ENCODE assay signal across 8 cellular contexts in genomic region chr2:201182650-201183372, GRCh38. TPM values are rescaled to one million over a fixed set of nuclear protein-coding genes. Genes with fewer than 3 reads are reported as not detected.
DNase-seq lines count a peak whose midpoint lies in the region; ATAC-seq, FAIRE-seq and TF ChIP-seq lines count a peak whose summit lies in the region.

TSS of gene CASP10 (plus strand) at chr2:201183141. CDS start at chr2:201185778, 2,637 bp downstream.

- H3K36me3 ChIP-seq in A673 (ENCODE audit: insufficient read depth, low read length, poor library complexity, severe bottlenecking) (no peaks in the 10 kb centered on the region), adrenal gland (replicated peaks in 1 of 2) (no peaks in the 10 kb centered on the region), iPS-20b (ENCODE audit: insufficient read depth, low read depth, low read length) (no peaks in the 10 kb centered on the region)

- H3K4me3 ChIP-seq in A673 (ENCODE audit: low read depth, low read length, poor library complexity, severe bottlenecking) (peak within 1 kb of the TSS; percentile 20), adrenal gland (peak within 1 kb of the TSS; percentile 11 to 60 (median 25)), iPS-20b (ENCODE audit: low read length) (peak within 1 kb of the TSS; percentile 62)

- POLR2A ChIA-PET in A673 (lab: Charles Lee; ENCODE audit: low non-redundant PET), result no interaction called here

- H3K27me3 ChIP-seq in A673 (replicated peaks; ENCODE audit: insufficient read depth, low read depth, low read length, poor library complexity) (no peaks in the 10 kb centered on the region), adrenal gland (no peaks in the 10 kb centered on the region), iPS-20b (ENCODE audit: insufficient read depth, low read length) (no peaks in the 10 kb centered on the region)

- H3K4me1 Mint-ChIP-seq in stimulated activated naive CD8-positive, alpha-beta T cell treated with anti-CD3 and anti-CD28 coated beads, Interleukin-15, Interleukin-2, amounts not matched to agents 100 ng/mL and 50 ng/mL, for 24 hours (ENCODE audit: low read depth), result peaks cover 63% of the 10 kb centered on the region

- peak within 1 kb of the TSS; percentile 80 for H3K27ac Mint-ChIP-seq in stimulated activated naive CD8-positive, alpha-beta T cell treated with anti-CD3 and anti-CD28 coated beads, Interleukin-15, Interleukin-2, amounts not matched to agents 100 ng/mL and 50 ng/mL, for 24 hours

- H3K27me3 Mint-ChIP-seq in stimulated activated naive CD8-positive, alpha-beta T cell treated with anti-CD3 and anti-CD28 coated beads, Interleukin-15, Interleukin-2, amounts not matched to agents 100 ng/mL and 50 ng/mL, for 24 hours, result no peaks in the 10 kb centered on the region

- FAIRE-seq in GM12891 (lab: Jason Lieb, UNC), result peak; percentile 63

- H3K27ac ChIP-seq in A673 (ENCODE audit: low read depth, low read length, poor library complexity, severe bottlenecking), result no peak within 1 kb of the TSS
- H3K27ac ChIP-seq in adrenal gland, result peak within 1 kb of the TSS in 4 of 5 donors; percentile 28 to 61 (median 40)
- H3K27ac ChIP-seq in iPS-20b (ENCODE audit: low read length), result no peak within 1 kb of the TSS

- peak within 1 kb of the TSS; percentile 62; the same call in 1 of the 2 replicates for H3K9ac ChIP-seq in iPS-20b (ENCODE audit: low read depth, low read length)

- no peaks in the 10 kb centered on the region for H3K9me3 ChIP-seq in A673 (ENCODE audit: low read depth, low read length, poor library complexity, severe bottlenecking)
- H3K9me3 ChIP-seq in adrenal gland (replicated peaks in 1 of 3), result no peaks in the 10 kb centered on the region
- peaks cover 10% of the 10 kb centered on the region; the same call in 1 of the 2 replicates for H3K9me3 ChIP-seq in iPS-20b (ENCODE audit: insufficient read depth, low read depth, low read length)

- H3K36me3 Mint-ChIP-seq in stimulated activated naive CD8-positive, alpha-beta T cell treated with anti-CD3 and anti-CD28 coated beads, Interleukin-15, Interleukin-2, amounts not matched to agents 100 ng/mL and 50 ng/mL, for 24 hours (ENCODE audit: low read depth), result peaks cover 9% of the 10 kb centered on the region

- DNase-seq in A673 (ENCODE audit: low spot score), result peak; percentile 57
- no peak for DNase-seq in GM12891 (ENCODE audit: insufficient read length, low spot score)
- DNase-seq in NAMALWA (ENCODE audit: low spot score), result peak; percentile 48
- no peak for DNase-seq in adrenal gland
- no peak for DNase-seq in cerebellar nuclear complex (lab: John Stamatoyannopoulos, UW)

- WGBS in adrenal gland, 4 donors, result 35 to 43% (median 41%) methylated on average over 11 of the region's 11 CpGs

- peak; percentile 80 for ATAC-seq in HG02623 (IDR thresholded peaks at IDR 0.05; ENCODE audit: unreplicated experiment)

- H3K4me1 ChIP-seq in A673 (ENCODE audit: insufficient read depth, low read length, poor library complexity, severe bottlenecking) (no peaks in the 10 kb centered on the region), adrenal gland (replicated peaks in 1 of 2) (peaks cover 0 to 5% of the 10 kb centered on the region in 2 donors), iPS-20b (ENCODE audit: insufficient read depth, low read length) (no peaks in the 10 kb centered on the region; the same call in 1 of the 2 replicates)

- H3K4me3 Mint-ChIP-seq in stimulated activated naive CD8-positive, alpha-beta T cell treated with anti-CD3 and anti-CD28 coated beads, Interleukin-15, Interleukin-2, amounts not matched to agents 100 ng/mL and 50 ng/mL, for 24 hours, result peak within 1 kb of the TSS; percentile 89

- intact Hi-C loops in A673 (cut with micrococcal nuclease; ENCODE audit: unreplicated experiment), result loop anchor here (5.0 kb wide), 1 partner anchor 49 kb away; no protein-coding TSS in a partner anchor
- intact Hi-C loops in adrenal gland (cut with DNase I), result loop anchor here in 1 of 2 donors (5.0 kb wide), 1 partner anchor 49 kb away; no protein-coding TSS in a partner anchor

- peak; percentile 37; the same call in 1 of the 2 replicates for TF ChIP-seq CTCF in A673 (conservative IDR thresholded peaks at IDR 0.05; ENCODE audit: low read depth, low read length)
- peak in 5 of 6 experiments; percentile 36 to 54 (median 42) for TF ChIP-seq CTCF in adrenal gland (IDR thresholded peaks at IDR 0.05)

- no TSS peak for BruUV-seq in A673 (replicated peaks; lab: Mats Ljungman, UMichigan)

- CTCF ChIA-PET in A673 (lab: Charles Lee), result interaction anchor here (1.0 to 1.7 kb wide), 2 partner anchors 18 to 49 kb away, joined by 4 to 7 read pairs; no protein-coding TSS in a partner anchor

- no peaks in the 10 kb centered on the region for H3K9me3 Mint-ChIP-seq in stimulated activated naive CD8-positive, alpha-beta T cell treated with anti-CD3 and anti-CD28 coated beads, Interleukin-15, Interleukin-2, amounts not matched to agents 100 ng/mL and 50 ng/mL, for 24 hours

- TF ChIP-seq POLR2A in GM12891 (IDR thresholded peaks at IDR 0.05; ENCODE audit: low read depth, low read length), result no peak
- TF ChIP-seq POLR2A in adrenal gland (IDR thresholded peaks at IDR 0.05), result peak; percentile 13 to 36

TF ChIP-seq in GM12891, 5 proteins besides CTCF, POLR2A, EP300 and RAD21:
- TF ChIP-seq POLR2AphosphoS5 (IDR thresholded peaks at IDR 0.05; ENCODE audit: low read depth, low read length), result no peak
- TF ChIP-seq PAX5 (IDR thresholded peaks at IDR 0.05; ENCODE audit: insufficient read depth, low read length, severe bottlenecking), result no peak
- TF ChIP-seq SPI1 (IDR thresholded peaks at IDR 0.05; ENCODE audit: low read depth, low read length), result no peak
- TF ChIP-seq TAF1 (IDR thresholded peaks at IDR 0.05; ENCODE audit: low read depth, low read length), result no peak; the same call in 1 of the 2 replicates
- TF ChIP-seq POU2F2 (IDR thresholded peaks at IDR 0.05; ENCODE audit: low read depth, low read length), result no peak

RNA-seq across cellular contexts. Expression of gene CASP10, which starts in this region (rescaled TPM):
- total RNA-seq in A673 (2021) (0.85 and 1.2 TPM in 2 replicates), adrenal gland (10 to 100 TPM in 1 of 8 donors, 1 to 10 TPM in 7; 3.3 to 12.8 (median 5.3) TPM)
- 3.9 TPM for polyA plus RNA-seq in GM12891 (2012; ENCODE audit: low read depth, missing spikeins)
- polyA plus RNA-seq in adrenal gland, result 1 to 10 TPM; 2.5 to 4.7 (median 2.5) TPM

Comparison
In these comparisons a context has a peak if more than half of its experiments do, and no peak if none do; other contexts are left out.
1. DNase-seq: peak in A673 (single experiment) and NAMALWA (single experiment); none in GM12891 (single experiment), adrenal gland (0 of 7) and cerebellar nuclear complex (0 of 2).
2. H3K27ac ChIP-seq: peak in adrenal gland (4 of 5); none in A673 (single experiment) and iPS-20b (single experiment).
3. Peak in every context shown above with its lines, with median percentiles within 50 percentile points of each other: H3K4me3 ChIP-seq.